13 cellular contexts compared by ENCODE assay signal in the genomic region with DNA sequence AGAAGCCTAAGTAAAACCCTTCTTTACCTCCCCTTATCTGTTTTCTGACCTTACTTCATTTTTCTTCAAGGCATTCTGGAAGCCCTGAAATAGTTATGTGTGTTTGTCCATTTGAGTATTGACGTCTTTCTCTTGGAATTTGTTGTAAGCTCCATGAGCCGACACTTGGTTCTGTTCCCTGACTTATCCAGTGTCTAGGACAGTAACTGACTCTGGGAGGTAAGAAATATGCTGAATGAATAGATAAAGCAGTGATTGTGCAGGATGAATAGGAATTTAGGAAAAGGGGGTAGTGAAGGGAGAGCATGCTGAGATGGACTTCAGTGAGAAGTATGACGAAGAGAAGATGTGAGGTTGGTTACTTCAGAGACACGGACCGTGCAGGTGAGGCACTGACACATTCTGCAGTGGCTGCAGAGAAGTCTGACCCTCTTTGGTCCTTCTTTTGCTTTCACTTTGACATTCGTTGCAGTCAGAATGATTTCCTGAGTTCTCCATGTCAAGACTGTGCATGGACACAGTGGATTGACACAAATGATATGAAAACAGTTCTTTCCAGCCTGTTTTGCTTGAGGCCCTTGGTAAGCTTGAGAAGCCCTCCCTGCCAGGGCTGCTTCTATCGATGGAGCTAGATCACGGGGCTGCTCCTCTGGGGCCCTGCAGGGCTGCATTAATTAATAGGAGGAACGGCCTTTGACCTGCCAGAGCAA.
DNase-seq lines count a peak whose midpoint lies in the region; ATAC-seq and TF ChIP-seq lines count a peak whose summit lies in the region.
"Had no signal": no experiment of that assay in that cellular context is flagged by ENCODE, and none has a peak within 500 bp of the region (broad histone marks: within the 10 kb centered on the region; RNA-seq: fewer than 3 reads in every experiment).

No MANE protein-coding gene starts in this region.

- H3K4me3 Mint-ChIP-seq in neural progenitor cell = no peak overlapping the region
- H3K4me3 Mint-ChIP-seq in natural killer cell treated with Interleukin-12 subunit alpha and Interleukin-12 subunit beta and Interleukin-15 and Interleukin-18, amount 100 ng/mL, for 72 hours = no peak overlapping the region
- no peak overlapping the region for H3K4me3 Mint-ChIP-seq in chondrocyte (ENCODE audit: unreplicated experiment)

- no peaks in the 10 kb centered on the region for H3K9me3 ChIP-seq in neural progenitor cell (ENCODE audit: low read depth)

- H3K36me3 Mint-ChIP-seq in neural progenitor cell (no peaks in the 10 kb centered on the region), chondrocyte (ENCODE audit: low read depth) (no peaks in the 10 kb centered on the region)
- no peaks in the 10 kb centered on the region for H3K36me3 Mint-ChIP-seq in natural killer cell treated with Interleukin-12 subunit alpha and Interleukin-12 subunit beta and Interleukin-15 and Interleukin-18, amount 100 ng/mL, for 72 hours

- peak overlapping the region; percentile 26 for H2AFZ ChIP-seq in neural progenitor cell (replicated peaks)

- TF ChIP-seq CTCF in neural progenitor cell (IDR thresholded peaks at IDR 0.05) (no peak), chondrocyte (IDR thresholded peaks at IDR 0.05) (no peak)

- no peak overlapping the region for H3K9ac ChIP-seq in neural progenitor cell

- H3K36me3 ChIP-seq in neural progenitor cell = no peaks in the 10 kb centered on the region

- H3K27ac Mint-ChIP-seq in neural progenitor cell (peak overlapping the region; percentile 1), chondrocyte (ENCODE audit: unreplicated experiment) (no peak overlapping the region)
- no peak overlapping the region for H3K27ac Mint-ChIP-seq in natural killer cell treated with Interleukin-12 subunit alpha and Interleukin-12 subunit beta and Interleukin-15 and Interleukin-18, amount 100 ng/mL, for 72 hours

- no peak overlapping the region for H3K27ac ChIP-seq in neural progenitor cell

- H3K79me2 ChIP-seq in neural progenitor cell (ENCODE audit: low read depth) = no peaks in the 10 kb centered on the region

- H3K4me3 ChIP-seq in neural progenitor cell = no peak overlapping the region

- H3F3A ChIP-seq in neural progenitor cell (ENCODE audit: low read depth) = no peaks in the 10 kb centered on the region

- H3K27me3 ChIP-seq in neural progenitor cell = no peaks in the 10 kb centered on the region

- no peak overlapping the region for H3K4me2 ChIP-seq in neural progenitor cell

- H3K4me1 Mint-ChIP-seq in neural progenitor cell (peaks cover 15% of the 10 kb centered on the region), chondrocyte (ENCODE audit: low read depth) (no peaks in the 10 kb centered on the region)
- H3K4me1 Mint-ChIP-seq in natural killer cell treated with Interleukin-12 subunit alpha and Interleukin-12 subunit beta and Interleukin-15 and Interleukin-18, amount 100 ng/mL, for 72 hours (ENCODE audit: low read depth in 2 of 2) = no peaks in the 10 kb centered on the region

- peaks cover 10% of the 10 kb centered on the region for H3K4me1 ChIP-seq in neural progenitor cell

- H3K9me3 Mint-ChIP-seq in neural progenitor cell (no peaks in the 10 kb centered on the region), chondrocyte (ENCODE audit: low read depth) (peaks cover 5% of the 10 kb centered on the region)
- H3K9me3 Mint-ChIP-seq in natural killer cell treated with Interleukin-12 subunit alpha and Interleukin-12 subunit beta and Interleukin-15 and Interleukin-18, amount 100 ng/mL, for 72 hours = peaks cover 8% of the 10 kb centered on the region

- DNase-seq in OCI-M1 (lab: John Stamatoyannopoulos, UW) (peak; percentile 44), neural progenitor cell (ENCODE audit: low spot score) (no peak), NCI-H2227 treated with DMSO at 0.1 percent for 48 hours (lab: John Stamatoyannopoulos, UW) (no peak), ecto neural progenitor cell (ENCODE audit: low spot score) (no peak), chondrocyte (ENCODE audit: low spot score) (no peak)
- DNase-seq in natural killer cell treated with Interleukin-12 subunit alpha and Interleukin-12 subunit beta and Interleukin-15 and Interleukin-18, amount 100 ng/mL, for 72 hours (ENCODE audit: low spot score) = no peak
- DNase-seq: activated CD4-positive, alpha-beta T cell treated with anti-CD3 and anti-CD28 coated beads, Interleukin-2, amount 50 U/mL, for 1 hour; amygdala; midbrain; stimulated activated CD4-positive, alpha-beta T cell treated with anti-CD3 and anti-CD28 coated beads, Interleukin-15, amount 100 ng/mL, for 24 hours had no signal

- H4K20me1 ChIP-seq in neural progenitor cell (ENCODE audit: low read depth) = no peaks in the 10 kb centered on the region

- H3K27me3 Mint-ChIP-seq in neural progenitor cell (ENCODE audit: insufficient read depth, low read depth) (peaks cover 2% of the 10 kb centered on the region), chondrocyte (ENCODE audit: low read depth) (peaks cover 2% of the 10 kb centered on the region)
- no peaks in the 10 kb centered on the region for H3K27me3 Mint-ChIP-seq in natural killer cell treated with Interleukin-12 subunit alpha and Interleukin-12 subunit beta and Interleukin-15 and Interleukin-18, amount 100 ng/mL, for 72 hours

- peak; percentile 63 for ATAC-seq in GM18868 (IDR thresholded peaks at IDR 0.05; ENCODE audit: unreplicated experiment)
- ATAC-seq in HG02571 (IDR thresholded peaks at IDR 0.05; ENCODE audit: unreplicated experiment) = peak; percentile 71
- ATAC-seq in natural killer cell treated with Interleukin-12 subunit alpha and Interleukin-12 subunit beta and Interleukin-15 and Interleukin-18, amount 100 ng/mL, for 72 hours = no peak
- ATAC-seq: HCT116 had no signal

Comparison
In these comparisons a context has a peak if more than half of its experiments do, and no peak if none do; other contexts are left out.
1. ATAC-seq: peak in GM18868 (single experiment) and HG02571 (single experiment); none in natural killer cell treated with Interleukin-12 subunit alpha and Interleukin-12 subunit beta and Interleukin-15 and Interleukin-18, amount 100 ng/mL, for 72 hours (0 of 2).